29 cellular contexts compared by ENCODE assay signal in genomic region chr13:39967199-39967959, GRCh38.
"Had no signal": no experiment of that assay in that cellular context is flagged by ENCODE, and none has a peak within 500 bp of the region (broad histone marks: within the 10 kb centered on the region; RNA-seq: fewer than 3 reads in every experiment).

No MANE protein-coding gene starts in this region.

- H3K36me3 ChIP-seq: brain microvascular endothelial cell, MG63 had no signal

- H3K27me3 Mint-ChIP-seq: activated naive CD8-positive, alpha-beta T cell had no signal

- DNase-seq: activated B cell treated with CpG ODN at 0.5 μM for 24 hours; activated CD4-positive, alpha-beta memory T cell treated with anti-CD3 and anti-CD28 coated beads, Interleukin-2, amount 10 ng/mL, durations not matched to agents 7 days and 5 days; activated CD4-positive, alpha-beta T cell treated with anti-CD3 and anti-CD28 coated beads for 1 hour; activated CD4-positive, alpha-beta T cell treated with anti-CD3 and anti-CD28 coated beads, Interleukin-2, amount 10 ng/mL, durations not matched to agents 7 days and 5 days; activated gamma-delta T cell; activated naive CD4-positive, alpha-beta T cell treated with anti-CD3 and anti-CD28 coated beads for 36 hours; activated T-cell treated with anti-CD3 and anti-CD28 coated beads for 4 hours; activated T-cell treated with anti-CD3 and anti-CD28 coated beads, Interleukin-2, amount 50 U/mL, for 48 hours; amygdala; brain microvascular endothelial cell; caudate nucleus; Kasumi-1; KBM-7; MG63; MV-4-11; NCI-H1092 treated with DMSO at 0.1 percent for 48 hours; NCI-H1417 treated with DMSO at 0.1 percent for 48 hours; NCI-H1694; NCI-H2029; NCI-H345; NCI-H510A; NCI-H526 treated with DMSO at 0.1 percent for 48 hours; NCI-H82; NK-92 treated with Interleukin-12 subunit alpha and Interleukin-12 subunit beta, amount 100 ng/mL, for 24 hours; SHP77 treated with DMSO at 0.1 percent for 48 hours had no signal

- H3K27me3 ChIP-seq: brain microvascular endothelial cell had no signal

- FAIRE-seq: astrocyte had no signal

- H3K27ac ChIP-seq: brain microvascular endothelial cell had no signal

- H3K4me3 Mint-ChIP-seq: activated B cell treated with CpG ODN at 0.5 μM for 24 hours; activated CD4-positive, alpha-beta memory T cell treated with anti-CD3 and anti-CD28 coated beads, Interleukin-2, amount 10 ng/mL, durations not matched to agents 7 days and 5 days; activated CD4-positive, alpha-beta T cell treated with anti-CD3 and anti-CD28 coated beads, Interleukin-2, amount 10 ng/mL, durations not matched to agents 7 days and 5 days; activated naive CD4-positive, alpha-beta T cell treated with anti-CD3 and anti-CD28 coated beads for 36 hours; activated naive CD8-positive, alpha-beta T cell; activated T-helper 17 cell treated with anti-CD3 and anti-CD28 coated beads, Interleukin-2, amount 50 U/mL, for 72 hours; T-helper 1 cell treated with Interleukin-12 subunit alpha and Interleukin-12 subunit beta and Interleukin-4 antibody, amounts not matched to agents 30 μg/mL and 1 μg/mL, for 36 hours had no signal

- H3K27ac Mint-ChIP-seq: activated B cell treated with CpG ODN at 0.5 μM for 24 hours; activated CD4-positive, alpha-beta memory T cell treated with anti-CD3 and anti-CD28 coated beads, Interleukin-2, amount 10 ng/mL, durations not matched to agents 7 days and 5 days; activated CD4-positive, alpha-beta T cell treated with anti-CD3 and anti-CD28 coated beads, Interleukin-2, amount 10 ng/mL, durations not matched to agents 7 days and 5 days; activated naive CD4-positive, alpha-beta T cell treated with anti-CD3 and anti-CD28 coated beads for 36 hours; activated naive CD8-positive, alpha-beta T cell; activated T-helper 17 cell treated with anti-CD3 and anti-CD28 coated beads, Interleukin-2, amount 50 U/mL, for 72 hours; T-helper 1 cell treated with Interleukin-12 subunit alpha and Interleukin-12 subunit beta and Interleukin-4 antibody, amounts not matched to agents 30 μg/mL and 1 μg/mL, for 36 hours had no signal

- H3K9me3 ChIP-seq: MG63 had no signal

- H3K4me1 Mint-ChIP-seq: activated B cell treated with CpG ODN at 0.5 μM for 24 hours; activated CD4-positive, alpha-beta memory T cell treated with anti-CD3 and anti-CD28 coated beads, Interleukin-2, amount 10 ng/mL, durations not matched to agents 7 days and 5 days; activated CD4-positive, alpha-beta T cell treated with anti-CD3 and anti-CD28 coated beads, Interleukin-2, amount 10 ng/mL, durations not matched to agents 7 days and 5 days had no signal

- H3K4me3 ChIP-seq: MG63 had no signal

- H3K9me3 Mint-ChIP-seq: activated B cell treated with CpG ODN at 0.5 μM for 24 hours; activated CD4-positive, alpha-beta memory T cell treated with anti-CD3 and anti-CD28 coated beads, Interleukin-2, amount 10 ng/mL, durations not matched to agents 7 days and 5 days; activated naive CD4-positive, alpha-beta T cell treated with anti-CD3 and anti-CD28 coated beads for 36 hours had no signal
